1 cellular context compared by ENCODE assay signal in genomic region chr4:51880016-51880915, GRCh38.
TF ChIP-seq lines count a peak whose summit lies in the region.

No MANE protein-coding gene starts in this region.

TF ChIP-seq in HepG2, 621 proteins besides CTCF, POLR2A, EP300 and RAD21 (continued from another document and continues in another):
- TF ChIP-seq ZNF768 (CRISPR knock-in tag; IDR thresholded peaks at IDR 0.05), result no peak
- 0 out of 2 replicates have a peak, but pooled peaks have one; percentile 18 for TF ChIP-seq ZSCAN29 (CRISPR knock-in tag; conservative IDR thresholded peaks at IDR 0.05)
- TF ChIP-seq SIX4 (CRISPR knock-in tag; IDR thresholded peaks at IDR 0.05), result no peak
- TF ChIP-seq FOXP1 (IDR thresholded peaks at IDR 0.05), result no peak
- no peak for TF ChIP-seq FOXP1 (CRISPR knock-in tag; IDR thresholded peaks at IDR 0.05)
- no peak for TF ChIP-seq ZBTB39 (CRISPR knock-in tag; IDR thresholded peaks at IDR 0.05)
- TF ChIP-seq PAXIP1 (CRISPR knock-in tag; conservative IDR thresholded peaks at IDR 0.05), result peak; percentile 93
- TF ChIP-seq ZNF543 (CRISPR knock-in tag; IDR thresholded peaks at IDR 0.05), result peak; percentile 82; the same call in 1 of the 2 replicates
- TF ChIP-seq SP4 (CRISPR knock-in tag; IDR thresholded peaks at IDR 0.05), result no peak
- TF ChIP-seq ZNF761 (CRISPR knock-in tag; conservative IDR thresholded peaks at IDR 0.05), result 0 out of 2 replicates have a peak, but pooled peaks have one; percentile 26
- no peak for TF ChIP-seq MEIS2 (CRISPR knock-in tag; IDR thresholded peaks at IDR 0.05)
- TF ChIP-seq MAF1 (CRISPR knock-in tag; IDR thresholded peaks at IDR 0.05; ENCODE audit: borderline replicate concordance), result no peak
- TF ChIP-seq IKZF1 (IDR thresholded peaks at IDR 0.05), result no peak
- no peak for TF ChIP-seq SIX1 (CRISPR knock-in tag; IDR thresholded peaks at IDR 0.05; ENCODE audit: borderline replicate concordance)
- 0 out of 2 replicates have a peak, but pooled peaks have one; percentile 52 for TF ChIP-seq ZNF350 (CRISPR knock-in tag; IDR thresholded peaks at IDR 0.05; ENCODE audit: borderline replicate concordance, low read depth)
- 0 out of 2 replicates have a peak, but pooled peaks have one; percentile 0 for TF ChIP-seq CHD4 (IDR thresholded peaks at IDR 0.05; ENCODE audit: borderline replicate concordance, low read length)
- 0 out of 2 replicates have a peak, but pooled peaks have one; percentile 14 for TF ChIP-seq SIN3A (IDR thresholded peaks at IDR 0.05; ENCODE audit: borderline replicate concordance, low read depth, low read length)
- TF ChIP-seq ZNF891 (CRISPR knock-in tag; IDR thresholded peaks at IDR 0.05), result no peak
- 0 out of 2 replicates have a peak, but pooled peaks have one; percentile 23 for TF ChIP-seq ZHX2 (IDR thresholded peaks at IDR 0.05; ENCODE audit: low read depth)
- TF ChIP-seq ZHX2 (CRISPR knock-in tag; IDR thresholded peaks at IDR 0.05; ENCODE audit: borderline replicate concordance), result no peak
- no peak for TF ChIP-seq KMT2A (CRISPR knock-in tag; IDR thresholded peaks at IDR 0.05)
- TF ChIP-seq DMAP1 (CRISPR knock-in tag; IDR thresholded peaks at IDR 0.05), result peak; percentile 34; the same call in 1 of the 2 replicates
- peak; percentile 78; the same call in 1 of the 2 replicates for TF ChIP-seq ZNF775 (CRISPR knock-in tag; IDR thresholded peaks at IDR 0.05; ENCODE audit: borderline replicate concordance)
- peak; percentile 40; the same call in 1 of the 2 replicates for TF ChIP-seq ARID3A (IDR thresholded peaks at IDR 0.05; ENCODE audit: low read depth, low read length)
- 0 out of 2 replicates have a peak, but pooled peaks have one; percentile 12 for TF ChIP-seq FOXA3 (CRISPR knock-in tag; IDR thresholded peaks at IDR 0.05)
- TF ChIP-seq HMG20A (CRISPR knock-in tag; IDR thresholded peaks at IDR 0.05; ENCODE audit: borderline replicate concordance), result no peak
- TF ChIP-seq ZBTB38 (CRISPR knock-in tag; IDR thresholded peaks at IDR 0.05), result no peak
- no peak for TF ChIP-seq ZNF614 (CRISPR knock-in tag; IDR thresholded peaks at IDR 0.05; ENCODE audit: borderline replicate concordance)
- no peak for TF ChIP-seq RAD51 (IDR thresholded peaks at IDR 0.05; ENCODE audit: borderline replicate concordance)
- TF ChIP-seq MTA1 (CRISPR knock-in tag; IDR thresholded peaks at IDR 0.05; ENCODE audit: borderline replicate concordance), result peak; percentile 30; the same call in 1 of the 2 replicates
- TF ChIP-seq ZFY (CRISPR knock-in tag; IDR thresholded peaks at IDR 0.05), result peak; percentile 69; the same call in 1 of the 2 replicates
- peak; percentile 78 for TF ChIP-seq MAFF (IDR thresholded peaks at IDR 0.05; ENCODE audit: low read depth, low read length)
- no peak for TF ChIP-seq HINFP (CRISPR knock-in tag; IDR thresholded peaks at IDR 0.05; ENCODE audit: low read depth)
- peak; percentile 57; the same call in 1 of the 2 replicates for TF ChIP-seq ZSCAN31 (CRISPR knock-in tag; IDR thresholded peaks at IDR 0.05; ENCODE audit: low read depth)
- TF ChIP-seq PHF21A (CRISPR knock-in tag; IDR thresholded peaks at IDR 0.05), result peak; percentile 77
- TF ChIP-seq, protein P1, sequence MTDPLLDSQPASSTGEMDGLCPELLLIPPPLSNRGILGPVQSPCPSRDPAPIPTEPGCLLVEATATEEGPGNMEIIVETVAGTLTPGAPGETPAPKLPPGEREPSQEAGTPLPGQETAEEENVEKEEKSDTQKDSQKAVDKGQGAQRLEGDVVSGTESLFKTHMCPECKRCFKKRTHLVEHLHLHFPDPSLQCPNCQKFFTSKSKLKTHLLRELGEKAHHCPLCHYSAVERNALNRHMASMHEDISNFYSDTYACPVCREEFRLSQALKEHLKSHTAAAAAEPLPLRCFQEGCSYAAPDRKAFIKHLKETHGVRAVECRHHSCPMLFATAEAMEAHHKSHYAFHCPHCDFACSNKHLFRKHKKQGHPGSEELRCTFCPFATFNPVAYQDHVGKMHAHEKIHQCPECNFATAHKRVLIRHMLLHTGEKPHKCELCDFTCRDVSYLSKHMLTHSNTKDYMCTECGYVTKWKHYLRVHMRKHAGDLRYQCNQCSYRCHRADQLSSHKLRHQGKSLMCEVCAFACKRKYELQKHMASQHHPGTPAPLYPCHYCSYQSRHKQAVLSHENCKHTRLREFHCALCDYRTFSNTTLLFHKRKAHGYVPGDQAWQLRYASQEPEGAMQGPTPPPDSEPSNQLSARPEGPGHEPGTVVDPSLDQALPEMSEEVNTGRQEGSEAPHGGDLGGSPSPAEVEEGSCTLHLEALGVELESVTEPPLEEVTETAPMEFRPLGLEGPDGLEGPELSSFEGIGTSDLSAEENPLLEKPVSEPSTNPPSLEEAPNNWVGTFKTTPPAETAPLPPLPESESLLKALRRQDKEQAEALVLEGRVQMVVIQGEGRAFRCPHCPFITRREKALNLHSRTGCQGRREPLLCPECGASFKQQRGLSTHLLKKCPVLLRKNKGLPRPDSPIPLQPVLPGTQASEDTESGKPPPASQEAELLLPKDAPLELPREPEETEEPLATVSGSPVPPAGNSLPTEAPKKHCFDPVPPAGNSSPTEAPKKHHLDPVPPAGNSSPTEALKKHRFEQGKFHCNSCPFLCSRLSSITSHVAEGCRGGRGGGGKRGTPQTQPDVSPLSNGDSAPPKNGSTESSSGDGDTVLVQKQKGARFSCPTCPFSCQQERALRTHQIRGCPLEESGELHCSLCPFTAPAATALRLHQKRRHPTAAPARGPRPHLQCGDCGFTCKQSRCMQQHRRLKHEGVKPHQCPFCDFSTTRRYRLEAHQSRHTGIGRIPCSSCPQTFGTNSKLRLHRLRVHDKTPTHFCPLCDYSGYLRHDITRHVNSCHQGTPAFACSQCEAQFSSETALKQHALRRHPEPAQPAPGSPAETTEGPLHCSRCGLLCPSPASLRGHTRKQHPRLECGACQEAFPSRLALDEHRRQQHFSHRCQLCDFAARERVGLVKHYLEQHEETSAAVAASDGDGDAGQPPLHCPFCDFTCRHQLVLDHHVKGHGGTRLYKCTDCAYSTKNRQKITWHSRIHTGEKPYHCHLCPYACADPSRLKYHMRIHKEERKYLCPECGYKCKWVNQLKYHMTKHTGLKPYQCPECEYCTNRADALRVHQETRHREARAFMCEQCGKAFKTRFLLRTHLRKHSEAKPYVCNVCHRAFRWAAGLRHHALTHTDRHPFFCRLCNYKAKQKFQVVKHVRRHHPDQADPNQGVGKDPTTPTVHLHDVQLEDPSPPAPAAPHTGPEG (CRISPR knock-in tag; IDR thresholded peaks at IDR 0.05), result no peak
- no peak for TF ChIP-seq ZNF737 (CRISPR knock-in tag; IDR thresholded peaks at IDR 0.05; ENCODE audit: borderline replicate concordance)
- TF ChIP-seq RBFOX2 (IDR thresholded peaks at IDR 0.05; ENCODE audit: low read depth, low read length), result peak; percentile 43; the same call in 1 of the 2 replicates
- TF ChIP-seq HDAC6 (IDR thresholded peaks at IDR 0.05; ENCODE audit: low read depth, low read length), result no peak
- TF ChIP-seq RXRB (CRISPR knock-in tag; IDR thresholded peaks at IDR 0.05; ENCODE audit: borderline replicate concordance), result peak; percentile 34; the same call in 1 of the 2 replicates
- TF ChIP-seq GATAD1 (CRISPR knock-in tag; IDR thresholded peaks at IDR 0.05), result 0 out of 2 replicates have a peak, but pooled peaks have one; percentile 9
- TF ChIP-seq SPEN (CRISPR knock-in tag; IDR thresholded peaks at IDR 0.05; ENCODE audit: low read depth), result peak; percentile 62; the same call in 1 of the 2 replicates
- TF ChIP-seq ZSCAN21 (CRISPR knock-in tag; IDR thresholded peaks at IDR 0.05; ENCODE audit: borderline replicate concordance), result no peak
